6 cellular contexts compared by ENCODE assay signal in genomic region chr2:183811281-183811680, GRCh38.
"Had no signal": no experiment of that assay in that cellular context is flagged by ENCODE, and none has a peak within 500 bp of the region (broad histone marks: within the 10 kb centered on the region; RNA-seq: fewer than 3 reads in every experiment).

No MANE protein-coding gene starts in this region.

- H3K9ac ChIP-seq: KMS-11 had no signal

- H3K4me2 ChIP-seq: KMS-11 had no signal

- H3K27ac ChIP-seq: HL-60, KMS-11 had no signal

- H3K4me3 ChIP-seq: K562 had no signal

- DNase-seq: IMR-90, KBM-7, KG1 had no signal
